ENCODE assay signal across 16 cellular contexts in the genomic region with DNA sequence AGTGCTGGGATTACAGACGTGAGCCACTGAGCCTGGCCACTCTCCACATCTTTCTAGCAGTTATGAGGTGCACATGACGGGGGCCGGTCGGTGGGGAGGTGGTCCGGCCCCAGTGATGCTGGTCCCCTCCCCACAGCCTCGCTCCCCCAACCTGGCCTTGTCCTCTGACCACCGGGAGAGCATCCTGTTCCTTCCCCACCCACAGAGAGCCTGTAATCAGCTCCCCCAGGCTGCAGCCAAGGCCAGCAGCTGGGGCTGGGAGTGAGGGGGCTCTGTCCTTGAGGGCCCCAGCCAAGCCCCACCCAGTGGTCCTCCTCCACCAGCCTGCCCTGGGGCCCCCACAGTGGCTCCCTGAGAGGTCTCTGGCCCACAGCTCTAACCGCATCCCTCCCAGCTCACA. TPM values are rescaled to one million over a fixed set of nuclear protein-coding genes. Genes with fewer than 3 reads are reported as not detected.
DNase-seq lines count a peak whose midpoint lies in the region; ATAC-seq, FAIRE-seq and TF ChIP-seq lines count a peak whose summit lies in the region.
"Had no signal": no experiment of that assay in that cellular context is flagged by ENCODE, and none has a peak within 500 bp of the region (broad histone marks: within the 10 kb centered on the region; RNA-seq: fewer than 3 reads in every experiment).

No MANE protein-coding gene starts in this region.

- no peaks in the 10 kb centered on the region for H3K9me3 Mint-ChIP-seq in natural killer cell treated with Interleukin-12 subunit alpha and Interleukin-12 subunit beta and Interleukin-15 and Interleukin-18, amount 100 ng/mL, for 72 hours
- no peaks in the 10 kb centered on the region for H3K9me3 Mint-ChIP-seq in natural killer cell
- H3K9me3 Mint-ChIP-seq in activated T-helper 1 cell treated with anti-CD3 and anti-CD28 coated beads, Interleukin-12 subunit alpha, Interleukin-12 subunit beta, Interleukin-2, Interleukin-4 antibody, amounts not matched to agents 30 ng/mL and 10 ng/mL and 1 ng/mL, durations not matched to agents 14 hours and 24 hours and 36 hours, result no peaks in the 10 kb centered on the region
- H3K9me3 Mint-ChIP-seq in naive thymus-derived CD8-positive, alpha-beta T cell, result no peaks in the 10 kb centered on the region
- H3K9me3 Mint-ChIP-seq: H9 had no signal

- H3K27ac Mint-ChIP-seq in natural killer cell treated with Interleukin-12 subunit alpha and Interleukin-12 subunit beta and Interleukin-15 and Interleukin-18, amount 100 ng/mL, for 72 hours, result no peak overlapping the region
- H3K27ac Mint-ChIP-seq in natural killer cell, result peak overlapping the region in 1 of 2 donors; percentile 74
- peak overlapping the region; percentile 34 for H3K27ac Mint-ChIP-seq in activated T-helper 1 cell treated with anti-CD3 and anti-CD28 coated beads, Interleukin-12 subunit alpha, Interleukin-12 subunit beta, Interleukin-2, Interleukin-4 antibody, amounts not matched to agents 30 ng/mL and 10 ng/mL and 1 ng/mL, durations not matched to agents 14 hours and 24 hours and 36 hours
- peak overlapping the region in 6 of 10 donors; percentile 53 to 82 (median 76) for H3K27ac Mint-ChIP-seq in naive thymus-derived CD8-positive, alpha-beta T cell

- intact Hi-C loops in natural killer cell (cut with micrococcal nuclease), result no loop called here
- intact Hi-C loops in activated T-helper 1 cell treated with anti-CD3 and anti-CD28 coated beads, Interleukin-12 subunit alpha, Interleukin-12 subunit beta, Interleukin-2, Interleukin-4 antibody, amounts not matched to agents 30 ng/mL and 10 ng/mL and 1 ng/mL, durations not matched to agents 14 hours and 24 hours and 36 hours (cut with micrococcal nuclease), result no loop called here

- peaks cover 5 to 7% of the 10 kb centered on the region in 2 donors for H3K4me1 Mint-ChIP-seq in natural killer cell treated with Interleukin-12 subunit alpha and Interleukin-12 subunit beta and Interleukin-15 and Interleukin-18, amount 100 ng/mL, for 72 hours (ENCODE audit: low read depth in 2 of 2)
- peaks cover 0 to 6% of the 10 kb centered on the region in 2 donors for H3K4me1 Mint-ChIP-seq in natural killer cell
- H3K4me1 Mint-ChIP-seq in activated T-helper 1 cell treated with anti-CD3 and anti-CD28 coated beads, Interleukin-12 subunit alpha, Interleukin-12 subunit beta, Interleukin-2, Interleukin-4 antibody, amounts not matched to agents 30 ng/mL and 10 ng/mL and 1 ng/mL, durations not matched to agents 14 hours and 24 hours and 36 hours (ENCODE audit: low read depth), result no peaks in the 10 kb centered on the region
- H3K4me1 Mint-ChIP-seq in naive thymus-derived CD8-positive, alpha-beta T cell, result peaks cover 2 to 10% (median 4%) of the 10 kb centered on the region in 4 donors

- DNase-seq in natural killer cell treated with Interleukin-12 subunit alpha and Interleukin-12 subunit beta and Interleukin-15 and Interleukin-18, amount 100 ng/mL, for 72 hours (ENCODE audit: low spot score), result no peak
- DNase-seq in natural killer cell, result no peak
- DNase-seq in activated T-helper 1 cell treated with anti-CD3 and anti-CD28 coated beads, Interleukin-12 subunit alpha, Interleukin-12 subunit beta, Interleukin-2, Interleukin-4 antibody, amounts not matched to agents 30 ng/mL and 10 ng/mL and 1 ng/mL, durations not matched to agents 14 hours and 24 hours and 36 hours (ENCODE audit: low spot score), result no peak
- DNase-seq in naive thymus-derived CD8-positive, alpha-beta T cell, result no peak
- no peak for DNase-seq in HTR-8/SVneo (ENCODE audit: insufficient read length, low spot score)
- DNase-seq in left lobe of liver (ENCODE audit: low spot score), result no peak
- DNase-seq in GOT3 (lab: John Stamatoyannopoulos, UW), result no peak
- DNase-seq: COR-L47, DMS153, EL, H9, KBM-7, NCI-H1436 treated with DMSO at 0.1 percent for 48 hours, NCI-H2081, NCI-H524 had no signal

- no peak overlapping the region for H3K4me3 Mint-ChIP-seq in natural killer cell treated with Interleukin-12 subunit alpha and Interleukin-12 subunit beta and Interleukin-15 and Interleukin-18, amount 100 ng/mL, for 72 hours
- H3K4me3 Mint-ChIP-seq in natural killer cell, result no peak overlapping the region
- no peak overlapping the region for H3K4me3 Mint-ChIP-seq in activated T-helper 1 cell treated with anti-CD3 and anti-CD28 coated beads, Interleukin-12 subunit alpha, Interleukin-12 subunit beta, Interleukin-2, Interleukin-4 antibody, amounts not matched to agents 30 ng/mL and 10 ng/mL and 1 ng/mL, durations not matched to agents 14 hours and 24 hours and 36 hours
- no peak overlapping the region for H3K4me3 Mint-ChIP-seq in naive thymus-derived CD8-positive, alpha-beta T cell
- H3K4me3 Mint-ChIP-seq: H9 had no signal

- no peak for FAIRE-seq in HTR-8/SVneo (lab: Jason Lieb, UNC)

- peak; percentile 20 to 47 for ATAC-seq in natural killer cell treated with Interleukin-12 subunit alpha and Interleukin-12 subunit beta and Interleukin-15 and Interleukin-18, amount 100 ng/mL, for 72 hours
- no peak for ATAC-seq in natural killer cell
- no peak for ATAC-seq in naive thymus-derived CD8-positive, alpha-beta T cell
- no peak for ATAC-seq in left lobe of liver

- peaks cover 8% of the 10 kb centered on the region for H3K36me3 Mint-ChIP-seq in natural killer cell treated with Interleukin-12 subunit alpha and Interleukin-12 subunit beta and Interleukin-15 and Interleukin-18, amount 100 ng/mL, for 72 hours
- no peaks in the 10 kb centered on the region for H3K36me3 Mint-ChIP-seq in natural killer cell
- H3K36me3 Mint-ChIP-seq in activated T-helper 1 cell treated with anti-CD3 and anti-CD28 coated beads, Interleukin-12 subunit alpha, Interleukin-12 subunit beta, Interleukin-2, Interleukin-4 antibody, amounts not matched to agents 30 ng/mL and 10 ng/mL and 1 ng/mL, durations not matched to agents 14 hours and 24 hours and 36 hours (ENCODE audit: low read depth), result peaks cover 22% of the 10 kb centered on the region
- H3K36me3 Mint-ChIP-seq in naive thymus-derived CD8-positive, alpha-beta T cell, result peaks cover 0 to 34% (median 3%) of the 10 kb centered on the region in 3 donors

- H3K27me3 Mint-ChIP-seq in natural killer cell treated with Interleukin-12 subunit alpha and Interleukin-12 subunit beta and Interleukin-15 and Interleukin-18, amount 100 ng/mL, for 72 hours, result no peaks in the 10 kb centered on the region
- H3K27me3 Mint-ChIP-seq in natural killer cell (ENCODE audit: low read depth in 2 of 2), result no peaks in the 10 kb centered on the region
- H3K27me3 Mint-ChIP-seq in activated T-helper 1 cell treated with anti-CD3 and anti-CD28 coated beads, Interleukin-12 subunit alpha, Interleukin-12 subunit beta, Interleukin-2, Interleukin-4 antibody, amounts not matched to agents 30 ng/mL and 10 ng/mL and 1 ng/mL, durations not matched to agents 14 hours and 24 hours and 36 hours (ENCODE audit: insufficient read depth), result no peaks in the 10 kb centered on the region
- H3K27me3 Mint-ChIP-seq in naive thymus-derived CD8-positive, alpha-beta T cell, result no peaks in the 10 kb centered on the region

- TF ChIP-seq CTCF in natural killer cell (IDR thresholded peaks at IDR 0.05), result no peak

- POLR2A ChIA-PET in naive thymus-derived CD8-positive, alpha-beta T cell (lab: Charles Lee), result interaction anchor here (1.1 kb wide), 1 partner anchor 22 kb away, joined by 3 read pairs; no protein-coding TSS in a partner anchor

RNA-seq across cellular contexts. Expression of a gene that starts 3.0 kb away (rescaled TPM):
- total RNA-seq in natural killer cell treated with Interleukin-12 subunit alpha and Interleukin-12 subunit beta and Interleukin-15 and Interleukin-18, amount 100 ng/mL, for 72 hours, result 10 to 100 TPM in 1 of 2 donors, 1 to 10 TPM in 1; 9.1 to 12.0 TPM
- 1 to 10 TPM; 1.5 to 2.9 (median 1.7) TPM for total RNA-seq in natural killer cell
- total RNA-seq in activated T-helper 1 cell treated with anti-CD3 and anti-CD28 coated beads, Interleukin-12 subunit alpha, Interleukin-12 subunit beta, Interleukin-2, Interleukin-4 antibody, amounts not matched to agents 30 ng/mL and 10 ng/mL and 1 ng/mL, durations not matched to agents 14 hours and 24 hours and 36 hours, result 8.7 and 9.3 TPM in 2 replicates
- 1 to 10 TPM; 2.7 to 3.6 TPM for total RNA-seq in naive thymus-derived CD8-positive, alpha-beta T cell
- 1 to 10 TPM in 2 of 3 donors, under 1 TPM in 1; 0.97 to 3.0 (median 1.9) TPM for polyA plus RNA-seq in naive thymus-derived CD8-positive, alpha-beta T cell
- not detected for total RNA-seq in left lobe of liver
- polyA plus RNA-seq: AG04450 had no signal

RNA-seq across cellular contexts. Expression of a gene that starts 23.4 kb away (rescaled TPM):
- total RNA-seq in natural killer cell treated with Interleukin-12 subunit alpha and Interleukin-12 subunit beta and Interleukin-15 and Interleukin-18, amount 100 ng/mL, for 72 hours, result 100 to 1,000 TPM; 184 to 195 TPM
- 100 to 1,000 TPM in 1 of 3 donors, 10 to 100 TPM in 2; 72.1 to 105 (median 96.1) TPM for total RNA-seq in natural killer cell
- 222 and 227 TPM in 2 replicates for total RNA-seq in activated T-helper 1 cell treated with anti-CD3 and anti-CD28 coated beads, Interleukin-12 subunit alpha, Interleukin-12 subunit beta, Interleukin-2, Interleukin-4 antibody, amounts not matched to agents 30 ng/mL and 10 ng/mL and 1 ng/mL, durations not matched to agents 14 hours and 24 hours and 36 hours
- total RNA-seq in naive thymus-derived CD8-positive, alpha-beta T cell, result 100 to 1,000 TPM; 120 to 122 TPM
- 100 to 1,000 TPM in 2 of 3 donors, 10 to 100 TPM in 1; 78.7 to 122 (median 109) TPM for polyA plus RNA-seq in naive thymus-derived CD8-positive, alpha-beta T cell
- total RNA-seq in left lobe of liver, result 1.2 TPM

RNA-seq across cellular contexts. Expression of a gene that starts 29.4 kb away (rescaled TPM):
- not detected for total RNA-seq in natural killer cell treated with Interleukin-12 subunit alpha and Interleukin-12 subunit beta and Interleukin-15 and Interleukin-18, amount 100 ng/mL, for 72 hours
- total RNA-seq in natural killer cell, result not detected
- total RNA-seq in activated T-helper 1 cell treated with anti-CD3 and anti-CD28 coated beads, Interleukin-12 subunit alpha, Interleukin-12 subunit beta, Interleukin-2, Interleukin-4 antibody, amounts not matched to agents 30 ng/mL and 10 ng/mL and 1 ng/mL, durations not matched to agents 14 hours and 24 hours and 36 hours, result not detected in 2 replicates
- total RNA-seq in naive thymus-derived CD8-positive, alpha-beta T cell, result not detected
- polyA plus RNA-seq in naive thymus-derived CD8-positive, alpha-beta T cell, result under 1 TPM in 2 of 3 donors, not detected in 1; 0.13 to 0.20 TPM
- 1.2 TPM for total RNA-seq in left lobe of liver
- polyA plus RNA-seq: AG04450 had no signal

RNA-seq across cellular contexts. Expression of a gene that starts 35.4 kb away (rescaled TPM):
- total RNA-seq in natural killer cell treated with Interleukin-12 subunit alpha and Interleukin-12 subunit beta and Interleukin-15 and Interleukin-18, amount 100 ng/mL, for 72 hours, result 1,000 to 10,000 TPM; 1,379 to 1,604 TPM
- total RNA-seq in natural killer cell (1,000 to 10,000 TPM; 1,015 to 1,285 (median 1,208) TPM), left lobe of liver (493 TPM)
- 2,494 and 2,556 TPM in 2 replicates for total RNA-seq in activated T-helper 1 cell treated with anti-CD3 and anti-CD28 coated beads, Interleukin-12 subunit alpha, Interleukin-12 subunit beta, Interleukin-2, Interleukin-4 antibody, amounts not matched to agents 30 ng/mL and 10 ng/mL and 1 ng/mL, durations not matched to agents 14 hours and 24 hours and 36 hours
- total RNA-seq in naive thymus-derived CD8-positive, alpha-beta T cell, result 1,000 to 10,000 TPM; 2,924 to 2,989 TPM
- polyA plus RNA-seq in naive thymus-derived CD8-positive, alpha-beta T cell, result 1,000 to 10,000 TPM; 3,790 to 4,859 (median 4,546) TPM

RNA-seq across cellular contexts. Expression of a gene that starts 47.4 kb away (rescaled TPM):
- total RNA-seq in natural killer cell treated with Interleukin-12 subunit alpha and Interleukin-12 subunit beta and Interleukin-15 and Interleukin-18, amount 100 ng/mL, for 72 hours, result under 1 TPM; 0.57 to 0.89 TPM
- total RNA-seq in natural killer cell (under 1 TPM; 0.25 to 0.43 (median 0.26) TPM), left lobe of liver (not detected)
- 1.1 TPM in 2 replicates for total RNA-seq in activated T-helper 1 cell treated with anti-CD3 and anti-CD28 coated beads, Interleukin-12 subunit alpha, Interleukin-12 subunit beta, Interleukin-2, Interleukin-4 antibody, amounts not matched to agents 30 ng/mL and 10 ng/mL and 1 ng/mL, durations not matched to agents 14 hours and 24 hours and 36 hours
- total RNA-seq in naive thymus-derived CD8-positive, alpha-beta T cell, result 1 to 10 TPM; 2.4 to 2.6 TPM
- polyA plus RNA-seq in naive thymus-derived CD8-positive, alpha-beta T cell, result 1 to 10 TPM in 2 of 3 donors, under 1 TPM in 1; 0.39 to 2.2 (median 1.4) TPM
- polyA plus RNA-seq: AG04450 had no signal

Comparison
In these comparisons a context has a peak if more than half of its experiments do, and no peak if none do; other contexts are left out.
1. ATAC-seq: peak in natural killer cell treated with Interleukin-12 subunit alpha and Interleukin-12 subunit beta and Interleukin-15 and Interleukin-18, amount 100 ng/mL, for 72 hours (2 of 2); none in natural killer cell (0 of 3), naive thymus-derived CD8-positive, alpha-beta T cell (0 of 2) and left lobe of liver (single experiment).
2. H3K27ac Mint-ChIP-seq: peak in activated T-helper 1 cell treated with anti-CD3 and anti-CD28 coated beads, Interleukin-12 subunit alpha, Interleukin-12 subunit beta, Interleukin-2, Interleukin-4 antibody, amounts not matched to agents 30 ng/mL and 10 ng/mL and 1 ng/mL, durations not matched to agents 14 hours and 24 hours and 36 hours (single experiment) and naive thymus-derived CD8-positive, alpha-beta T cell (6 of 10); none in natural killer cell treated with Interleukin-12 subunit alpha and Interleukin-12 subunit beta and Interleukin-15 and Interleukin-18, amount 100 ng/mL, for 72 hours (0 of 2).
3. RNA of a gene that starts 23.4 kb away (total RNA-seq): 222 to 227 TPM in activated T-helper 1 cell treated with anti-CD3 and anti-CD28 coated beads, Interleukin-12 subunit alpha, Interleukin-12 subunit beta, Interleukin-2, Interleukin-4 antibody, amounts not matched to agents 30 ng/mL and 10 ng/mL and 1 ng/mL, durations not matched to agents 14 hours and 24 hours and 36 hours, 184 to 195 TPM in natural killer cell treated with Interleukin-12 subunit alpha and Interleukin-12 subunit beta and Interleukin-15 and Interleukin-18, amount 100 ng/mL, for 72 hours, 120 to 122 TPM in naive thymus-derived CD8-positive, alpha-beta T cell and 72.1 to 105 TPM in natural killer cell; 1.2 TPM in left lobe of liver (single experiment); every median in the first group is over 10 times any median in the second.